Comparison of ENCODE assay signal across 1 cellular context in genomic region chr12:130838284-130838950, GRCh38.
TF ChIP-seq lines count a peak whose summit lies in the region.

No MANE protein-coding gene starts in this region.

TF ChIP-seq in liver, 16 proteins besides CTCF, POLR2A, EP300 and RAD21 (continued from another document):
- TF ChIP-seq REST (IDR thresholded peaks at IDR 0.05) (peak; percentile 39), TAF1 (conservative IDR thresholded peaks at IDR 0.05) (peak; percentile 62)
